Comparison of ENCODE assay signal across 24 cellular contexts in the genomic region with DNA sequence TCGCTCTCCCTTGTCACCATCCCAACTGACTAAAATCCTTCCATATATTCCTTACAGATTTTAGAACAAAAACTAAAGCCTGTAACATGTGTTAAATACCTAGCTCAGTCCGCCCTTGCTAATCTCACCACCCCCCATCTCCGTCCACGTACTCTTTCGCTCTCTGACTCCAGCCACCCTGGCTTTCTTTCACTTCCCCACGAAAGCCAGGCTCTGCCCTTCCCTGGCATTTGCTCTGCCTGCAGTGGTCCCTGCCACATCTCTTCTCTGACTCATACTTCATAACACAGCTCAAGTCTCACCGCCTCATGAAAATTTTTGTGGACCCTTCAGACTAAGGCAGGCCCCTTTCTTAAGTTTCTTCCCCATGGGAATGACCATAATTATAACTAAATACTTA.
"Had no signal": no experiment of that assay in that cellular context is flagged by ENCODE, and none has a peak within 500 bp of the region (broad histone marks: within the 10 kb centered on the region; RNA-seq: fewer than 3 reads in every experiment).

No MANE protein-coding gene starts in this region.

- H3K27me3 ChIP-seq: adrenal gland, cardiac muscle cell, esophagus squamous epithelium, heart right ventricle, stomach, testis, upper lobe of right lung had no signal

- ATAC-seq: activated naive CD4-positive, alpha-beta T cell treated with anti-CD3 and anti-CD28 coated beads, Interleukin-2, amount 50 U/mL, for 72 hours; activated T-cell treated with anti-CD3 and anti-CD28 coated beads, Interleukin-2, amount 50 U/mL, for 4 hours; heart right ventricle; right cardiac atrium; upper lobe of right lung had no signal

- H3K36me3 ChIP-seq: adrenal gland, cardiac muscle cell, esophagus squamous epithelium, heart right ventricle, left ventricle myocardium inferior, prostate gland, stomach, upper lobe of right lung had no signal

- H3K4me3 ChIP-seq: adrenal gland, cardiac muscle cell, esophagus squamous epithelium, heart right ventricle, left ventricle myocardium inferior, prostate gland, stomach, testis, upper lobe of right lung had no signal

- H3K4me1 ChIP-seq: adrenal gland, esophagus squamous epithelium, heart right ventricle, left ventricle myocardium inferior, prostate gland, upper lobe of right lung had no signal

- DNase-seq: activated CD4-positive, alpha-beta T cell treated with anti-CD3 and anti-CD28 coated beads, Interleukin-2, amount 50 U/mL, for 1 hour; activated CD4-positive, CD25-positive, alpha-beta regulatory T cell treated with anti-CD3 and anti-CD28 coated beads, Interleukin-2, amount 50 U/mL, for 72 hours; activated CD8-positive, alpha-beta memory T cell treated with anti-CD3 and anti-CD28 coated beads, Interleukin-2, amount 50 U/mL, for 4 hours; activated gamma-delta T cell; activated T-cell treated with anti-CD3 and anti-CD28 coated beads, Interleukin-2, amount 50 U/mL, for 4 hours; adrenal gland; dermis blood vessel endothelial cell; effector memory CD4-positive, alpha-beta T cell; esophagus squamous epithelium; heart right ventricle; left ventricle myocardium inferior; nephron progenitor cell; right cardiac atrium; small intestine; stimulated activated CD4-positive, alpha-beta T cell treated with anti-CD3 and anti-CD28 coated beads, Interleukin-15, amount 100 ng/mL, for 24 hours; stimulated activated CD4-positive, alpha-beta T cell treated with anti-CD3 and anti-CD28 coated beads, Interleukin-2, amount 100 ng/mL, for 48 hours; stomach; T-helper 1 cell; T1000; testis; upper lobe of right lung had no signal

- H3K9me3 ChIP-seq: adrenal gland, esophagus squamous epithelium, heart right ventricle, left ventricle myocardium inferior, prostate gland, stomach, testis, upper lobe of right lung had no signal

- H3K27ac ChIP-seq: adrenal gland, cardiac muscle cell, esophagus squamous epithelium, heart right ventricle, left ventricle myocardium inferior, prostate gland, stomach, testis, upper lobe of right lung had no signal
